Comparison of ENCODE assay signal across 1 cellular context in genomic region chr2:219218279-219219112, GRCh38.
TF ChIP-seq lines count a peak whose summit lies in the region.

Gene ABCB6 (minus strand): TSS chr2:219218958. CDS start chr2:219218673, 285 bp downstream.

TF ChIP-seq in HEK293, 187 proteins besides CTCF, POLR2A, EP300 and RAD21 (continued from another document):
- TF ChIP-seq ZNF26 (tag by site-specific recombination; IDR thresholded peaks at IDR 0.05), result no peak
- no peak for TF ChIP-seq TRIM28 (IDR thresholded peaks at IDR 0.05; ENCODE audit: borderline replicate concordance, low read length)
- no peak for TF ChIP-seq PRDM1 (tag by site-specific recombination; IDR thresholded peaks at IDR 0.05)
- no peak for TF ChIP-seq ZNF514 (tag by site-specific recombination; IDR thresholded peaks at IDR 0.05)
